In the genomic region with DNA sequence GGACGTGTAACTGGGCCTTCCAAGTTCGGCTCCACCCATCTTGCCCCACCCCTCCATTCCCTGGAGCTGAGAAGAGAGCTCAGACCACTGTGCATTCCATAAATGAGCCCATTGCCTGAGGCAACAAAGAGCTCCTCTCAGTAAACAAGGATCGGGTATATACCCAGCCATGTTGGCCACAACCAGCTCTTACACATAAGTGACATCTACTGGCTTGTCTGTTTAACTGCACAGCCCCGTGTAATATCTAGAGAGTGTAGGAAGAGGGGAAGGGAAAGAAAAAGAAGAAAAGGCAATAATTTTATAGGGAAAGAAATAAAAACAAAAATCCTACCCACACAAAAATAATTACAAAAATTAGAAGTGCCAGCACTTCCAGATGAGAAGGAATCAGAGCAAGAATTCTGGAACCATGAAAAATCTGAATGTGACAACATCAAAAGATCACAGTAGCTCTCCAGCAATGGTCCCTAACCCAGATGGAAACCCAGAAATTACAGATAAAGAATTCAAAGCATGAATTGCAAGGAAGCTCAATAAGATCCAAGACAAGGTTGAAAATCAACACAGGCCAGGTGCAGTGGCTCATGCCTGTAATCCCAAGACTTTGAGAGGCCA, we compare ENCODE assay signal across 7 cellular contexts.
A peak's percentile ranks its signal among the peaks of the same experiment; 100 is the strongest.
DNase-seq lines count a peak whose midpoint lies in the region; ATAC-seq and TF ChIP-seq lines count a peak whose summit lies in the region.

No MANE protein-coding gene starts in this region.

- no peaks in the 10 kb centered on the region for H3K27me3 Mint-ChIP-seq in activated naive CD4-positive, alpha-beta T cell treated with anti-CD3 and anti-CD28 coated beads, Interleukin-2, amount 10 ng/mL, durations not matched to agents 7 days and 5 days

- H2AFZ ChIP-seq in OCI-LY7 (ENCODE audit: low read length): 0 out of 2 replicates have a peak overlapping the region, but pooled peaks have one; percentile 25

- no peak overlapping the region for H3K4me3 Mint-ChIP-seq in activated naive CD4-positive, alpha-beta T cell treated with anti-CD3 and anti-CD28 coated beads, Interleukin-2, amount 10 ng/mL, durations not matched to agents 7 days and 5 days

- H3K4me1 ChIP-seq in OCI-LY7 (ENCODE audit: insufficient read depth, low read length, poor library complexity, severe bottlenecking) (no peaks in the 10 kb centered on the region), upper lobe of right lung (peaks cover 9% of the 10 kb centered on the region)

- BruUV-seq in OCI-LY7 (replicated peaks; lab: Mats Ljungman, UMichigan): no TSS peak

- H3K4me3 ChIP-seq in OCI-LY7 (ENCODE audit: low read depth, low read length, poor library complexity, severe bottlenecking): no peak overlapping the region
- no peak overlapping the region for H3K4me3 ChIP-seq in upper lobe of right lung

- H3K9me3 ChIP-seq in OCI-LY7 (ENCODE audit: low read length) (no peaks in the 10 kb centered on the region), upper lobe of right lung (no peaks in the 10 kb centered on the region)

- peaks cover 37% of the 10 kb centered on the region for H3K36me3 Mint-ChIP-seq in activated naive CD4-positive, alpha-beta T cell treated with anti-CD3 and anti-CD28 coated beads, Interleukin-2, amount 10 ng/mL, durations not matched to agents 7 days and 5 days

- peak; percentile 39 for TF ChIP-seq CTCF in GM10248 (IDR thresholded peaks at IDR 0.05; ENCODE audit: control extremely low read depth, extremely low read depth, low read depth, missing control alignments)
- peak; percentile 86 for TF ChIP-seq CTCF in OCI-LY7 (conservative IDR thresholded peaks at IDR 0.05; ENCODE audit: low read length)
- peak; percentile 58 for TF ChIP-seq CTCF in upper lobe of right lung (IDR thresholded peaks at IDR 0.05)

- H3K36me3 ChIP-seq in OCI-LY7 (ENCODE audit: insufficient read depth, low read length): no peaks in the 10 kb centered on the region
- no peaks in the 10 kb centered on the region for H3K36me3 ChIP-seq in upper lobe of right lung

- peak overlapping the region; percentile 84 for H3K27ac Mint-ChIP-seq in activated naive CD4-positive, alpha-beta T cell treated with anti-CD3 and anti-CD28 coated beads, Interleukin-2, amount 10 ng/mL, durations not matched to agents 7 days and 5 days

- H3K4me1 Mint-ChIP-seq in activated naive CD4-positive, alpha-beta T cell treated with anti-CD3 and anti-CD28 coated beads, Interleukin-2, amount 10 ng/mL, durations not matched to agents 7 days and 5 days: peaks cover 75% of the 10 kb centered on the region

- no peaks in the 10 kb centered on the region for H3K9me2 ChIP-seq in OCI-LY7 (ENCODE audit: insufficient read depth, low read length)

- POLR2A ChIA-PET in GM10248 (lab: Yijun Ruan, JAX) (no interaction called here), HEK293T (lab: Yijun Ruan, JAX) (no interaction called here), OCI-LY7 (lab: Charles Lee) (interaction anchor here (0.7 kb wide), 3 partner anchors 19 to 209 kb away, joined by 3 to 5 read pairs (median 3); no protein-coding TSS in a partner anchor)

- H3K79me2 ChIP-seq in OCI-LY7 (ENCODE audit: insufficient read depth, low read depth, low read length): no peaks in the 10 kb centered on the region

- peak; percentile 62 for ATAC-seq in left ventricle myocardium superior
- peak; percentile 90 for ATAC-seq in upper lobe of right lung

- H3K27me3 ChIP-seq in upper lobe of right lung: no peaks in the 10 kb centered on the region

- no peaks in the 10 kb centered on the region for H4K20me1 ChIP-seq in OCI-LY7 (ENCODE audit: insufficient read depth, low read length)

- peak overlapping the region; percentile 43; the same call in 1 of the 2 replicates for H3K4me2 ChIP-seq in OCI-LY7 (ENCODE audit: low read length)

- no peak overlapping the region for H3K27ac ChIP-seq in OCI-LY7 (ENCODE audit: low read depth, low read length, poor library complexity, severe bottlenecking)
- no peak overlapping the region for H3K27ac ChIP-seq in upper lobe of right lung
- no peak overlapping the region for H3K27ac ChIP-seq in caudate nucleus (ENCODE audit: low read depth, low read length)

- DNase-seq in GM10248 (ENCODE audit: extremely low spot score) (peak; percentile 28), HEK293T (ENCODE audit: extremely low spot score) (peak; percentile 33), OCI-LY7 (ENCODE audit: low spot score) (peak; percentile 60), left ventricle myocardium superior (no peak), upper lobe of right lung (no peak), caudate nucleus (lab: John Stamatoyannopoulos, UW) (no peak)
- peak; percentile 61 for DNase-seq in activated naive CD4-positive, alpha-beta T cell treated with anti-CD3 and anti-CD28 coated beads, Interleukin-2, amount 10 ng/mL, durations not matched to agents 7 days and 5 days

- CTCF ChIA-PET in GM10248 (lab: Yijun Ruan, JAX) (interaction anchor here (0.6 to 2.6 kb wide), 12 partner anchors 11 to 722 kb away, joined by 3 to 12 read pairs (median 3); a partner anchor contains a TSS), HEK293T (lab: Yijun Ruan, JAX) (interaction anchor here (0.6 to 1.3 kb wide), 3 partner anchors 22 to 366 kb away, joined by 3 to 7 read pairs (median 3); no protein-coding TSS in a partner anchor), OCI-LY7 (lab: Charles Lee; ENCODE audit: unreplicated experiment) (interaction anchor here (0.6 to 1.3 kb wide), 6 partner anchors 10 to 329 kb away, joined by 3 to 6 read pairs (median 3); no protein-coding TSS in a partner anchor)
- CTCF ChIA-PET in activated naive CD4-positive, alpha-beta T cell treated with anti-CD3 and anti-CD28 coated beads, Interleukin-2, amount 10 ng/mL, durations not matched to agents 7 days and 5 days (lab: Charles Lee): interaction anchor here (0.5 to 4.4 kb wide), 56 partner anchors 8 to 411 kb away, joined by 3 to 68 read pairs (median 4); a partner anchor contains a TSS

- H3K9me3 Mint-ChIP-seq in activated naive CD4-positive, alpha-beta T cell treated with anti-CD3 and anti-CD28 coated beads, Interleukin-2, amount 10 ng/mL, durations not matched to agents 7 days and 5 days: peaks cover 26% of the 10 kb centered on the region

- intact Hi-C loops in OCI-LY7 (cut with micrococcal nuclease; ENCODE audit: unreplicated experiment): loop anchor here (2.0 to 5.0 kb wide), 4 partner anchors 85 to 365 kb away; no protein-coding TSS in a partner anchor
- intact Hi-C loops in left ventricle myocardium superior (cut with micrococcal nuclease): no loop called here
- intact Hi-C loops in upper lobe of right lung (cut with DNase I): no loop called here

TF ChIP-seq in HEK293T, 16 proteins besides CTCF, POLR2A, EP300 and RAD21:
- TF ChIP-seq BHLHE40 (IDR thresholded peaks at IDR 0.05; ENCODE audit: borderline replicate concordance) (no peak), FOXM1 (IDR thresholded peaks at IDR 0.05; ENCODE audit: borderline replicate concordance) (no peak), L3MBTL2 (conservative IDR thresholded peaks at IDR 0.05) (no peak), HDGF (IDR thresholded peaks at IDR 0.05; ENCODE audit: borderline replicate concordance) (no peak), TARDBP (IDR thresholded peaks at IDR 0.05) (no peak), CTBP1 (IDR thresholded peaks at IDR 0.05; ENCODE audit: borderline replicate concordance) (no peak), ELF4 (IDR thresholded peaks at IDR 0.05) (no peak), FOXK2 (IDR thresholded peaks at IDR 0.05) (no peak), SUZ12 (IDR thresholded peaks at IDR 0.05) (no peak), ARNT (IDR thresholded peaks at IDR 0.05) (no peak)

Comparison
In these comparisons a context has a peak if more than half of its experiments do, and no peak if none do; other contexts are left out.
1. DNase-seq: peak in GM10248 (single experiment), HEK293T (single experiment), OCI-LY7 (single experiment) and activated naive CD4-positive, alpha-beta T cell treated with anti-CD3 and anti-CD28 coated beads, Interleukin-2, amount 10 ng/mL, durations not matched to agents 7 days and 5 days (single experiment); none in left ventricle myocardium superior (single experiment), upper lobe of right lung (single experiment) and caudate nucleus (0 of 61).
2. Peak in every context shown above with its lines, with median percentiles within 50 percentile points of each other: CTCF ChIP-seq.